Comparison of ENCODE assay signal across 13 cellular contexts in genomic region chr19:46890423-46891170, GRCh38. TPM values are rescaled to one million over a fixed set of nuclear protein-coding genes. Genes with fewer than 3 reads are reported as not detected.
DNase-seq lines count a peak whose midpoint lies in the region; ATAC-seq, FAIRE-seq and TF ChIP-seq lines count a peak whose summit lies in the region.
"Had no signal": no experiment of that assay in that cellular context is flagged by ENCODE, and none has a peak within 500 bp of the region (broad histone marks: within the 10 kb centered on the region; RNA-seq: fewer than 3 reads in every experiment).

No MANE protein-coding gene starts in this region.

- TF ChIP-seq CTCF in AG04449 (IDR thresholded peaks at IDR 0.05; ENCODE audit: insufficient read depth, low read length, missing control alignments) (no peak), HEK293 (tag by site-specific recombination; IDR thresholded peaks at IDR 0.05) (no peak), keratinocyte (optimal IDR thresholded peaks at IDR 0.05 in 1 of 3, IDR thresholded peaks at IDR 0.05 in 1 of 3, conservative IDR thresholded peaks at IDR 0.05 in 1 of 3; ENCODE audit: extremely low read depth in 1 of 3, insufficient read depth in 2 of 3, low read length in 3 of 3) (no peak)

- H2AFZ ChIP-seq in keratinocyte (ENCODE audit: control insufficient read depth, low read length), result no peak overlapping the region

- H3K9ac ChIP-seq in adipocyte (ENCODE audit: low read length), result peak overlapping the region; percentile 28
- no peak overlapping the region for H3K9ac ChIP-seq in keratinocyte (ENCODE audit: control insufficient read depth, extremely low read depth, insufficient read depth, low read length)

- H3K4me3 Mint-ChIP-seq in activated CD8-positive, alpha-beta T cell treated with anti-CD3 and anti-CD28 coated beads, Interleukin-2, amount 10 ng/mL, durations not matched to agents 7 days and 5 days, result no peak overlapping the region
- H3K4me3 Mint-ChIP-seq: activated CD4-positive, alpha-beta T cell treated with anti-CD3 and anti-CD28 coated beads for 36 hours had no signal

- dilution Hi-C loops in keratinocyte (cut with MboI; ENCODE audit: extremely low pct_ligation_motif_present, low sequenced_read_pairs), result no loop called here

- H3K4me1 Mint-ChIP-seq in activated CD8-positive, alpha-beta T cell treated with anti-CD3 and anti-CD28 coated beads, Interleukin-2, amount 10 ng/mL, durations not matched to agents 7 days and 5 days (ENCODE audit: low read depth), result peaks cover 5% of the 10 kb centered on the region

- H3K27me3 Mint-ChIP-seq in activated CD8-positive, alpha-beta T cell treated with anti-CD3 and anti-CD28 coated beads, Interleukin-2, amount 10 ng/mL, durations not matched to agents 7 days and 5 days (ENCODE audit: low read depth), result no peaks in the 10 kb centered on the region
- H3K27me3 Mint-ChIP-seq: activated CD4-positive, alpha-beta T cell treated with anti-CD3 and anti-CD28 coated beads for 36 hours had no signal

- H3K9me3 ChIP-seq in HEK293 (ENCODE audit: control insufficient read depth, insufficient read depth, low read depth, low read length), result no peaks in the 10 kb centered on the region; the same call in 1 of the 2 replicates
- H3K9me3 ChIP-seq in adipocyte (ENCODE audit: control insufficient read depth, low read length), result no peaks in the 10 kb centered on the region
- H3K9me3 ChIP-seq in keratinocyte (ENCODE audit: control insufficient read depth, low read depth, low read length), result no peaks in the 10 kb centered on the region
- H3K9me3 ChIP-seq: tibial nerve had no signal

- peaks cover 3% of the 10 kb centered on the region for H3K36me3 Mint-ChIP-seq in activated CD8-positive, alpha-beta T cell treated with anti-CD3 and anti-CD28 coated beads, Interleukin-2, amount 10 ng/mL, durations not matched to agents 7 days and 5 days (ENCODE audit: low read depth)

- POLR2A ChIA-PET in AG04449 (lab: Yijun Ruan, JAX), result interaction anchor here (0.5 to 1.1 kb wide), 4 partner anchors 8 to 40 kb away, joined by 3 to 4 read pairs (median 3); partner anchors contain the start of gene AP2S1
- POLR2A ChIA-PET in HEK293 (lab: Yijun Ruan, JAX), result no interaction called here
- POLR2A ChIA-PET in activated CD8-positive, alpha-beta T cell treated with anti-CD3 and anti-CD28 coated beads, Interleukin-2, amount 10 ng/mL, durations not matched to agents 7 days and 5 days (lab: Charles Lee), result interaction anchor here (0.7 kb wide), 1 partner anchor 145 kb away, joined by 3 read pairs; no protein-coding TSS in a partner anchor

- no peaks in the 10 kb centered on the region for H3K9me3 Mint-ChIP-seq in activated CD8-positive, alpha-beta T cell treated with anti-CD3 and anti-CD28 coated beads, Interleukin-2, amount 10 ng/mL, durations not matched to agents 7 days and 5 days (ENCODE audit: insufficient read depth)

- no peak for ATAC-seq in activated CD8-positive, alpha-beta T cell treated with anti-CD3 and anti-CD28 coated beads, Interleukin-2, amount 10 ng/mL, durations not matched to agents 7 days and 5 days
- ATAC-seq in HG03432 (IDR thresholded peaks at IDR 0.05; ENCODE audit: unreplicated experiment), result no peak
- ATAC-seq: activated CD4-positive, alpha-beta T cell treated with anti-CD3 and anti-CD28 coated beads for 36 hours had no signal

- H3K4me2 ChIP-seq in keratinocyte (ENCODE audit: control insufficient read depth, extremely low read depth, insufficient read depth, low read depth, low read length), result no peak overlapping the region

- intact Hi-C loops in posterior cingulate gyrus (cut with DNase I), result no loop called here

- H3K27me3 ChIP-seq in adipocyte (replicated peaks; ENCODE audit: control insufficient read depth, insufficient read depth, low read length) (no peaks in the 10 kb centered on the region), keratinocyte (ENCODE audit: control insufficient read depth, extremely low read depth, insufficient read depth, low read length) (no peaks in the 10 kb centered on the region)
- H3K27me3 ChIP-seq: tibial nerve had no signal

- H3K4me1 ChIP-seq in HEK293 (ENCODE audit: control insufficient read depth, insufficient read depth, low read length), result peaks cover 25% of the 10 kb centered on the region
- peaks cover 55% of the 10 kb centered on the region for H3K4me1 ChIP-seq in adipocyte (ENCODE audit: control insufficient read depth, insufficient read depth, low read length)
- peaks cover 10% of the 10 kb centered on the region for H3K4me1 ChIP-seq in keratinocyte (ENCODE audit: control insufficient read depth, extremely low read depth, insufficient read depth, low read length)

- no peak overlapping the region for H3K4me3 ChIP-seq in AG04449 (ENCODE audit: low read depth, low read length)
- no peak overlapping the region for H3K4me3 ChIP-seq in HEK293 (ENCODE audit: low read depth, low read length)
- peak overlapping the region; percentile 15 for H3K4me3 ChIP-seq in adipocyte (ENCODE audit: low read length)
- no peak overlapping the region for H3K4me3 ChIP-seq in keratinocyte (ENCODE audit: control insufficient read depth in 2 of 3, extremely low read depth in 1 of 3, insufficient read depth in 2 of 3, low read depth in 1 of 3, low read length in 3 of 3)
- H3K4me3 ChIP-seq: tibial nerve had no signal

- DNase-seq in AG04449 (ENCODE audit: low read depth, low spot score), result peak; percentile 80
- DNase-seq in adipocyte (ENCODE audit: low read depth), result peak; percentile 95
- no peak for DNase-seq in keratinocyte (ENCODE audit: low read depth, low spot score)
- no peak for DNase-seq in activated CD8-positive, alpha-beta T cell treated with anti-CD3 and anti-CD28 coated beads, Interleukin-2, amount 10 ng/mL, durations not matched to agents 7 days and 5 days
- no peak for DNase-seq in posterior cingulate gyrus
- DNase-seq in DMS79 (lab: John Stamatoyannopoulos, UW), result no peak
- DNase-seq: activated CD4-positive, alpha-beta T cell treated with anti-CD3 and anti-CD28 coated beads for 36 hours; dermis blood vessel endothelial cell; left cardiac atrium; NCI-H524 had no signal

- H3K27ac ChIP-seq in HEK293 (ENCODE audit: extremely low read depth, low read depth, low read length) (peak overlapping the region; percentile 30; the same call in 1 of the 2 replicates), keratinocyte (ENCODE audit: control insufficient read depth, insufficient read depth, low read length) (peak overlapping the region; percentile 37)

- no peaks in the 10 kb centered on the region for H4K20me1 ChIP-seq in keratinocyte (ENCODE audit: control insufficient read depth, extremely low read depth, insufficient read depth, low read length)

- CTCF ChIA-PET in AG04449 (lab: Yijun Ruan, JAX), result interaction anchor here (0.9 to 1.7 kb wide), 3 partner anchors 8 to 101 kb away, joined by 4 to 8 read pairs (median 7); no protein-coding TSS in a partner anchor
- CTCF ChIA-PET in HEK293 (lab: Yijun Ruan, JAX), result interaction anchor here (0.6 kb wide), 1 partner anchor 223 kb away, joined by 3 read pairs; the partner anchor contains the start of gene ZC3H4
- CTCF ChIA-PET in activated CD8-positive, alpha-beta T cell treated with anti-CD3 and anti-CD28 coated beads, Interleukin-2, amount 10 ng/mL, durations not matched to agents 7 days and 5 days (lab: Charles Lee), result interaction anchor here (1.1 to 1.4 kb wide), 2 partner anchors 9 to 101 kb away, joined by 4 to 5 read pairs; no protein-coding TSS in a partner anchor

- H3K79me2 ChIP-seq in keratinocyte (ENCODE audit: control insufficient read depth, insufficient read depth, low read length), result peaks cover 76% of the 10 kb centered on the region

- H3K27ac Mint-ChIP-seq in activated CD8-positive, alpha-beta T cell treated with anti-CD3 and anti-CD28 coated beads, Interleukin-2, amount 10 ng/mL, durations not matched to agents 7 days and 5 days, result no peak overlapping the region
- H3K27ac Mint-ChIP-seq: activated CD4-positive, alpha-beta T cell treated with anti-CD3 and anti-CD28 coated beads for 36 hours had no signal

- H3K9me1 ChIP-seq in keratinocyte (ENCODE audit: control insufficient read depth, extremely low read depth, insufficient read depth, low read length), result peaks cover 2% of the 10 kb centered on the region

- FAIRE-seq in keratinocyte (lab: Jason Lieb, UNC), result peak; percentile 52

- no peaks in the 10 kb centered on the region; a peak in 1 of 3 replicates for H3K36me3 ChIP-seq in HEK293 (ENCODE audit: control insufficient read depth in 2 of 2, insufficient read depth in 1 of 2, low read length in 2 of 2)
- no peaks in the 10 kb centered on the region for H3K36me3 ChIP-seq in adipocyte (ENCODE audit: control insufficient read depth, insufficient read depth, low read length, severe bottlenecking)
- no peaks in the 10 kb centered on the region for H3K36me3 ChIP-seq in keratinocyte (ENCODE audit: control insufficient read depth in 2 of 2, extremely low read depth in 1 of 2, insufficient read depth in 2 of 2, low read length in 2 of 2)
- H3K36me3 ChIP-seq: tibial nerve had no signal

RNA-seq across cellular contexts. Expression of gene ARHGAP35, which starts 29.8 kb away (rescaled TPM):
- 14.3 to 21.7 TPM (median 19.5 TPM) in 3 replicates for polyA plus RNA-seq in keratinocyte
- polyA plus RNA-seq in keratinocyte (2011; ENCODE audit: low read depth), result 10.5 TPM
- polyA plus RNA-seq in keratinocyte (2011; cell fraction: cytosol; rRNA removed), result 15.7 and 18.8 TPM in 2 replicates
- polyA plus RNA-seq in keratinocyte (2011; cell fraction: nucleus; rRNA removed), result 39.3 and 40.4 TPM in 2 replicates
- 14.8 and 26.2 TPM in 2 replicates for polyA plus RNA-seq in keratinocyte (2012; ENCODE audit: low replicate concordance)
- 35.4 to 53.2 TPM (median 45.6 TPM) in 3 replicates for polyA minus RNA-seq in keratinocyte
- 20.0 TPM for polyA minus RNA-seq in keratinocyte (2011; cell fraction: cytosol; rRNA and poly(A)+ RNA removed)
- 33.8 and 54.2 TPM in 2 replicates for polyA minus RNA-seq in keratinocyte (2011; cell fraction: nucleus; rRNA and poly(A)+ RNA removed)
- total RNA-seq in activated CD8-positive, alpha-beta T cell treated with anti-CD3 and anti-CD28 coated beads, Interleukin-2, amount 10 ng/mL, durations not matched to agents 7 days and 5 days, result 10 to 100 TPM; 23.9 to 24.1 TPM

RNA-seq across cellular contexts. Expression of gene AP2S1, which starts 40.0 kb away (rescaled TPM):
- 183 to 218 TPM (median 192 TPM) in 3 replicates for polyA plus RNA-seq in keratinocyte
- 55.4 TPM for polyA plus RNA-seq in keratinocyte (2011; ENCODE audit: low read depth)
- 153 and 244 TPM in 2 replicates for polyA plus RNA-seq in keratinocyte (2011; cell fraction: cytosol; rRNA removed)
- polyA plus RNA-seq in keratinocyte (2011; cell fraction: nucleus; rRNA removed), result 61.8 and 80.5 TPM in 2 replicates
- polyA plus RNA-seq in keratinocyte (2012; ENCODE audit: low replicate concordance), result 182 and 267 TPM in 2 replicates
- 77.5 to 115 TPM (median 95.2 TPM) in 3 replicates for polyA minus RNA-seq in keratinocyte
- polyA minus RNA-seq in keratinocyte (2011; cell fraction: cytosol; rRNA and poly(A)+ RNA removed), result 177 TPM
- polyA minus RNA-seq in keratinocyte (2011; cell fraction: nucleus; rRNA and poly(A)+ RNA removed), result 21.6 and 26.3 TPM in 2 replicates
- total RNA-seq in activated CD8-positive, alpha-beta T cell treated with anti-CD3 and anti-CD28 coated beads, Interleukin-2, amount 10 ng/mL, durations not matched to agents 7 days and 5 days, result 100 to 1,000 TPM; 151 to 154 TPM

Comparison
In these comparisons a context has a peak if more than half of its experiments do, and no peak if none do; other contexts are left out.
1. DNase-seq: peak in AG04449 (single experiment) and adipocyte (single experiment); none in keratinocyte (single experiment), activated CD8-positive, alpha-beta T cell treated with anti-CD3 and anti-CD28 coated beads, Interleukin-2, amount 10 ng/mL, durations not matched to agents 7 days and 5 days (single experiment), posterior cingulate gyrus (0 of 10) and DMS79 (single experiment).